ENCODE assay signal across 6 cellular contexts in the genomic region with DNA sequence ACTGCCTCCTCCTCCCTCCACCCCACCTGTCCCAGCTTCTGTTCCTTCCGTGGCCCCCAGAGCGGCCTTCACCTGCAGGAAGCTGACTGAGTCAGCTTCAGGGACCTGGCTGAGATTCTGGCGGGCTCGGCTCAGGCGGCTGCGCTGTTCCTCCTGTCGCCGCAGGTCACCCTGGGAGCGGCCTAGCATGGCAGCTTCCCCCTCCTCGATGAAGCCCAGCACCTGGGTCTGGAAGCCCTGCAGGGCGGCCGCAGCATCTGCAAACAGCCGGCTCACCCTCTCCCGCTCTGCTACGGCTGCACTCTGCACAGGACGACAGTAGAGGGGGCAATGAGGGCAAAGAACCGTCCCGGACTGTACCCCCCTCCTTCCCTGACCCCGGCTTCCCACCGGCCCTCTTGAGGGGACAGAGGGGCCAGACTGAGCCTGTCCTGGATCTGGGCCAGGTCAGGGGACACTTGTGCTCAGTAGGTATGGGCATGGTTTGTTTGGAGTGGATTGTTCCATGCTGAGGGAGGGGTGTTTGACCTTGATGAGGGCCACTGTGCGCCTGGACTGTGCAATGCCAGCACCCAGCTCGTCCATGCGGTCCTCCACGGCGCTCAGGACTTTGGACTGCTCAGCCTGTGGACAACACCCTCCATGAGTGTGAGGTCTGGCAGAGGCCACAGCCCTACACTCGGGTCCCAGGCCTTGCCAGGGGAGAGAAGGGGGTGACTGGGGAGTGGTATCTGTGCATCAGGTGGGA. TPM values are rescaled to one million over a fixed set of nuclear protein-coding genes. Genes with fewer than 3 reads are reported as not detected.
DNase-seq lines count a peak whose midpoint lies in the region; ATAC-seq and TF ChIP-seq lines count a peak whose summit lies in the region.

No MANE protein-coding gene starts in this region.

- ATAC-seq in T-cell (replicated peaks in 1 of 4) (peak; percentile 75 to 78 (median 76)), sciatic nerve (peak; percentile 1), GM21723 (IDR thresholded peaks at IDR 0.05; ENCODE audit: unreplicated experiment) (no peak), HG03457 (IDR thresholded peaks at IDR 0.05; ENCODE audit: unreplicated experiment) (no peak)

- H3K27me3 Mint-ChIP-seq in T-cell: peaks cover 0 to 4% of the 10 kb centered on the region in 2 donors
- peaks cover 60% of the 10 kb centered on the region for H3K27me3 Mint-ChIP-seq in dendritic cell treated with granulocyte-macrophage colony-stimulating factor and Interleukin-4, amounts not matched to agents 40 ng/mL and 50 ng/mL, for 4 days

- no peaks in the 10 kb centered on the region for H3K9me3 Mint-ChIP-seq in T-cell
- H3K9me3 Mint-ChIP-seq in dendritic cell treated with granulocyte-macrophage colony-stimulating factor and Interleukin-4, amounts not matched to agents 40 ng/mL and 50 ng/mL, for 4 days: no peaks in the 10 kb centered on the region

- peaks cover 36 to 50% (median 46%) of the 10 kb centered on the region in 3 donors for H3K4me1 Mint-ChIP-seq in T-cell
- peaks cover 55% of the 10 kb centered on the region for H3K4me1 Mint-ChIP-seq in dendritic cell treated with granulocyte-macrophage colony-stimulating factor and Interleukin-4, amounts not matched to agents 40 ng/mL and 50 ng/mL, for 4 days (ENCODE audit: low read depth)

- DNase-seq in T-cell (peak; percentile 56 to 85 (median 67)), sciatic nerve (ENCODE audit: low spot score) (no peak)

- no peaks in the 10 kb centered on the region for H3K36me3 Mint-ChIP-seq in T-cell
- H3K36me3 Mint-ChIP-seq in dendritic cell treated with granulocyte-macrophage colony-stimulating factor and Interleukin-4, amounts not matched to agents 40 ng/mL and 50 ng/mL, for 4 days (ENCODE audit: low read depth): peaks cover 47% of the 10 kb centered on the region

- H3K27ac Mint-ChIP-seq in T-cell: peak overlapping the region; percentile 90 to 94
- H3K27ac Mint-ChIP-seq in dendritic cell treated with granulocyte-macrophage colony-stimulating factor and Interleukin-4, amounts not matched to agents 40 ng/mL and 50 ng/mL, for 4 days: peak overlapping the region; percentile 95

- intact Hi-C loops in dendritic cell treated with granulocyte-macrophage colony-stimulating factor and Interleukin-4, amounts not matched to agents 40 ng/mL and 50 ng/mL, for 4 days (cut with micrococcal nuclease): no loop called here
- intact Hi-C loops in sciatic nerve (cut with DNase I): no loop called here

- CTCF ChIA-PET in T-cell (lab: Charles Lee): interaction anchor here (0.6 to 2.8 kb wide), 10 partner anchors 11 to 123 kb away, joined by 3 to 33 read pairs (median 3); partner anchors contain the start of genes MRPL38 (in 1 of the 2), UNK (in 1 of the 2) and WBP2 (in 1 of the 2)

- POLR2A ChIA-PET in T-cell (lab: Charles Lee): interaction anchor here (0.6 to 0.8 kb wide), 4 partner anchors 10 to 187 kb away, joined by 3 to 15 read pairs (median 6); no protein-coding TSS in a partner anchor

- H3K4me3 Mint-ChIP-seq in T-cell: peak overlapping the region; percentile 78 to 88 (median 85)
- H3K4me3 Mint-ChIP-seq in dendritic cell treated with granulocyte-macrophage colony-stimulating factor and Interleukin-4, amounts not matched to agents 40 ng/mL and 50 ng/mL, for 4 days: peak overlapping the region; percentile 92

- peak; percentile 52; the same call in 1 of the 2 replicates for TF ChIP-seq CTCF in GM12874 (IDR thresholded peaks at IDR 0.05; ENCODE audit: insufficient read depth, low read depth, low read length)

RNA-seq across cellular contexts. Expression of gene TRIM47, which starts 2.0 kb away (rescaled TPM):
- total RNA-seq in T-cell (10 to 100 TPM in 3 of 5 donors, 1 to 10 TPM in 2; 2.6 to 24.6 (median 18.3) TPM), sciatic nerve (50.7 TPM)

RNA-seq across cellular contexts. Expression of gene TRIM65, which starts 20.4 kb away (rescaled TPM):
- total RNA-seq in T-cell (10 to 100 TPM; 22.1 to 52.2 (median 45.9) TPM), sciatic nerve (24.7 TPM)

RNA-seq across cellular contexts. Expression of gene WBP2, which starts 21.2 kb away (rescaled TPM):
- 100 to 1,000 TPM in 3 of 5 donors, 10 to 100 TPM in 2; 91.4 to 158 (median 138) TPM for total RNA-seq in T-cell
- 156 TPM for total RNA-seq in sciatic nerve

RNA-seq across cellular contexts. Expression of gene MRPL38, which starts 28.3 kb away (rescaled TPM):
- total RNA-seq in T-cell (100 to 1,000 TPM; 116 to 170 (median 144) TPM), sciatic nerve (73.6 TPM)

RNA-seq across cellular contexts. Expression of gene UNC13D, which starts 32.2 kb away (rescaled TPM):
- total RNA-seq in T-cell (100 to 1,000 TPM; 148 to 191 (median 180) TPM), sciatic nerve (30.9 TPM)

Comparison
In these comparisons a context has a peak if more than half of its experiments do, and no peak if none do; other contexts are left out.
1. ATAC-seq: peak in T-cell (4 of 4) and sciatic nerve (single experiment); none in GM21723 (single experiment) and HG03457 (single experiment).